13 cellular contexts compared by ENCODE assay signal in the genomic region with DNA sequence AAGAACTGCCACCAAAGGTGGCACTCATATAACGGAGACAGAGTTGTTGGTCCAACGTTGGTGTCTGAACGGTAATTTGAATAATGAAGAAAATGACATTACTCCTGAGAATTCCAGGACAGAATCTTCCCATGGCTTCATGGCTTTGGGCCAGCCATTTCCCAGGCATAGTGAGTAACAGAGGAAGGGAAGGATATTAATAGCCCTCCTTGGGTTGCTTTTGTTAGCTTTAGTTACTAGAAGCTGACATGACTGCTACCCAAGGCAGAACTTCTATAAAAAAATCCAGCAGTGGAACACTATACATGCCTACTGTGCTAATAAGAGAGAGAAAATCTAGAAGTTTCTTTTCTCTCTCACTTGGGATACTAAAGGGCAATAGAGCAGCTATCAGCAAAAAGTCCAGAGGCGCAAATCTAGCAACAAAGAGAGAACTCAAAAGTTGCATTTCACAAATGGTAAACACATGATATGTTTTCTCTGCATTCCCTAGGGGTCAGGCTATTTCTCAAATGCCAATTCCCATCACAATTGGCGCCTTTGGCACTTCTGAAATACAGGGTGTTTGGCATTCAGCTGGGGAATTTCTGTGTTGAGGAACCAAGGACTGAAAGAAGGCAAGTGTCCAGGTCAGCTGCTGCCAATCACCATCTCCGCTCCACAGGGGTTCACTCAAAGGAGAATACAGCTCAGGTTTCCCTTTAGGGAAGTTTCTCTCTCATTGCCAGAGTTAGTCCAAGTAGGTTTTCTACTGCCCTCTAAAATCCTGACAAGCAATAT.
DNase-seq lines count a peak whose midpoint lies in the region; ATAC-seq, FAIRE-seq and TF ChIP-seq lines count a peak whose summit lies in the region.
"Had no signal": no experiment of that assay in that cellular context is flagged by ENCODE, and none has a peak within 500 bp of the region (broad histone marks: within the 10 kb centered on the region; RNA-seq: fewer than 3 reads in every experiment).

No MANE protein-coding gene starts in this region.

- dilution Hi-C loops in endothelial cell of umbilical vein (cut with MboI; ENCODE audit: extremely low pct_ligation_motif_present, low sequenced_read_pairs): no loop called here

- no TSS peak for BruUV-seq in endothelial cell of umbilical vein (replicated peaks; lab: Mats Ljungman, UMichigan)

- H3F3A ChIP-seq in MM.1S (ENCODE audit: insufficient read depth, low read length): no peaks in the 10 kb centered on the region

- H3K9ac ChIP-seq in endothelial cell of umbilical vein (replicated peaks; ENCODE audit: extremely low read depth, insufficient read depth, low read length) (no peak overlapping the region), MM.1S (ENCODE audit: low read length) (no peak overlapping the region)

- H3K4me1 ChIP-seq in endothelial cell of umbilical vein (ENCODE audit: control insufficient read depth, extremely low read depth, insufficient read depth, low read length) (no peaks in the 10 kb centered on the region), testis (no peaks in the 10 kb centered on the region), MM.1S (ENCODE audit: low read length) (no peaks in the 10 kb centered on the region)

- H3K9me3 ChIP-seq in endothelial cell of umbilical vein (replicated peaks; ENCODE audit: control insufficient read depth, insufficient read depth, low read length): no peaks in the 10 kb centered on the region
- no peaks in the 10 kb centered on the region for H3K9me3 ChIP-seq in testis
- no peaks in the 10 kb centered on the region for H3K9me3 ChIP-seq in MM.1S (replicated peaks; ENCODE audit: insufficient read depth, low read length)

- no peaks in the 10 kb centered on the region for H4K20me1 ChIP-seq in endothelial cell of umbilical vein (replicated peaks; ENCODE audit: control insufficient read depth, extremely low read depth, insufficient read depth, low read length)
- no peaks in the 10 kb centered on the region for H4K20me1 ChIP-seq in MM.1S (ENCODE audit: insufficient read depth, low read length)

- FAIRE-seq in endothelial cell of umbilical vein (lab: Jason Lieb, UNC): no peak
- FAIRE-seq: D721Med had no signal

- H3K27me3 ChIP-seq in endothelial cell of umbilical vein (ENCODE audit: control insufficient read depth in 2 of 2, insufficient read depth in 2 of 2, low read length in 2 of 2): no peaks in the 10 kb centered on the region
- H3K27me3 ChIP-seq in testis: no peaks in the 10 kb centered on the region
- no peaks in the 10 kb centered on the region for H3K27me3 ChIP-seq in MM.1S (replicated peaks; ENCODE audit: insufficient read depth, low read length)

- H3K36me3 ChIP-seq in endothelial cell of umbilical vein (ENCODE audit: control insufficient read depth in 2 of 2, extremely low read depth in 1 of 2, insufficient read depth in 2 of 2, low read length in 2 of 2) (no peaks in the 10 kb centered on the region), testis (ENCODE audit: low read depth, missing control alignments) (no peaks in the 10 kb centered on the region), MM.1S (replicated peaks; ENCODE audit: insufficient read depth, low read length) (no peaks in the 10 kb centered on the region)

- TF ChIP-seq CTCF in endothelial cell of umbilical vein (IDR thresholded peaks at IDR 0.05; ENCODE audit: extremely low read depth in 1 of 2, insufficient read depth in 1 of 2, low read depth in 1 of 2, low read length in 2 of 2) (no peak), testis (IDR thresholded peaks at IDR 0.05) (no peak), MM.1S (IDR thresholded peaks at IDR 0.05; ENCODE audit: low read length) (no peak), RWPE1 (conservative IDR thresholded peaks at IDR 0.05; ENCODE audit: low read depth) (no peak)

- POLR2A ChIA-PET in endothelial cell of umbilical vein (lab: Charles Lee) (no interaction called here), RWPE1 (lab: Yijun Ruan, JAX; ENCODE audit: low non-redundant PET) (no interaction called here)

- WGBS in testis, 2 donors: 76 to 77% methylated on average over 6 of the region's 6 CpGs

- H3K27ac ChIP-seq in endothelial cell of umbilical vein (ENCODE audit: insufficient read depth, low read depth, low read length) (no peak overlapping the region), testis (no peak overlapping the region), MM.1S (ENCODE audit: low read length) (no peak overlapping the region), RWPE1 (no peak overlapping the region)

- H3K9me2 ChIP-seq in MM.1S (replicated peaks; ENCODE audit: insufficient read depth, low read length): no peaks in the 10 kb centered on the region

- H3K9me1 ChIP-seq in endothelial cell of umbilical vein (replicated peaks; ENCODE audit: control insufficient read depth, extremely low read depth, insufficient read depth, low read length): no peaks in the 10 kb centered on the region

- intact Hi-C loops in endothelial cell of umbilical vein (cut with micrococcal nuclease): no loop called here
- intact Hi-C loops in testis (cut with DNase I; ENCODE audit: low total_unique reads): no loop called here

- H2AFZ ChIP-seq in endothelial cell of umbilical vein (ENCODE audit: low read depth, low read length) (no peak overlapping the region), MM.1S (ENCODE audit: low read length) (no peak overlapping the region)

- ATAC-seq in GM18868 (IDR thresholded peaks at IDR 0.05; ENCODE audit: unreplicated experiment): no peak
- ATAC-seq: activated CD8-positive, alpha-beta T cell treated with anti-CD3 and anti-CD28 coated beads for 36 hours had no signal

- H3K4me2 ChIP-seq in endothelial cell of umbilical vein (ENCODE audit: insufficient read depth, low read length): no peak overlapping the region
- H3K4me2 ChIP-seq in MM.1S (ENCODE audit: low read depth, low read length): no peak overlapping the region

- TF ChIP-seq POLR2A in endothelial cell of umbilical vein (IDR thresholded peaks at IDR 0.05; ENCODE audit: low read depth, low read length): no peak
- no peak for TF ChIP-seq POLR2A in testis (IDR thresholded peaks at IDR 0.05)

- H3K4me3 ChIP-seq in endothelial cell of umbilical vein (replicated peaks in 1 of 3; ENCODE audit: insufficient read depth in 1 of 3, low read depth in 1 of 3, low read length in 3 of 3) (no peak overlapping the region), testis (no peak overlapping the region), MM.1S (ENCODE audit: low read length) (no peak overlapping the region)

- CTCF ChIA-PET in endothelial cell of umbilical vein (lab: Charles Lee): interaction anchor here (1.2 kb wide), 1 partner anchor 35 kb away, joined by 3 read pairs; no protein-coding TSS in a partner anchor
- CTCF ChIA-PET in RWPE1 (lab: Yijun Ruan, JAX): no interaction called here

- H3K79me2 ChIP-seq in endothelial cell of umbilical vein (ENCODE audit: control insufficient read depth, insufficient read depth, low read length): no peaks in the 10 kb centered on the region
- H3K79me2 ChIP-seq in MM.1S (ENCODE audit: low read length): no peaks in the 10 kb centered on the region

- DNase-seq in A172 (ENCODE audit: low spot score) (peak; percentile 50), NCI-H446 (lab: John Stamatoyannopoulos, UW) (peak; percentile 70 to 82), endothelial cell of umbilical vein (ENCODE audit: low read depth, low spot score) (peak; percentile 67), myocyte (ENCODE audit: low read depth) (peak; percentile 62), testis (no peak), MM.1S (no peak), RWPE1 (ENCODE audit: low spot score) (no peak)
- DNase-seq: activated CD8-positive, alpha-beta T cell treated with anti-CD3 and anti-CD28 coated beads for 36 hours; activated effector memory CD4-positive, alpha-beta T cell treated with anti-CD3 and anti-CD28 coated beads, Interleukin-2, amount 50 U/mL, for 16 hours; NCI-H1436 treated with DMSO at 0.1 percent for 48 hours; NCI-H748 treated with DMSO at 0.1 percent for 48 hours had no signal

TF ChIP-seq in endothelial cell of umbilical vein, 7 proteins besides CTCF, POLR2A, EP300 and RAD21:
- TF ChIP-seq, protein P1, sequence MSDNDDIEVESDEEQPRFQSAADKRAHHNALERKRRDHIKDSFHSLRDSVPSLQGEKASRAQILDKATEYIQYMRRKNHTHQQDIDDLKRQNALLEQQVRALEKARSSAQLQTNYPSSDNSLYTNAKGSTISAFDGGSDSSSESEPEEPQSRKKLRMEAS (IDR thresholded peaks at IDR 0.05; ENCODE audit: insufficient read depth, insufficient read length): no peak
- TF ChIP-seq EZH2 (IDR thresholded peaks at IDR 0.05; ENCODE audit: borderline replicate concordance, low read depth, low read length, severe bottlenecking): no peak
- no peak for TF ChIP-seq FOS (IDR thresholded peaks at IDR 0.05; ENCODE audit: borderline replicate concordance, insufficient read depth, low read length)
- no peak for TF ChIP-seq GATA2 (IDR thresholded peaks at IDR 0.05; ENCODE audit: insufficient read depth, insufficient read length, low read depth, low read length)
- no peak for TF ChIP-seq MYC (IDR thresholded peaks at IDR 0.05; ENCODE audit: low read depth, low read length)
- no peak for TF ChIP-seq JUN (IDR thresholded peaks at IDR 0.05; ENCODE audit: borderline replicate concordance, insufficient read depth, insufficient read length, low read depth)
- TF ChIP-seq POLR2AphosphoS5 (IDR thresholded peaks at IDR 0.05; ENCODE audit: insufficient read depth, low read depth, low read length): no peak

Comparison
In these comparisons a context has a peak if more than half of its experiments do, and no peak if none do; other contexts are left out.
1. DNase-seq: peak in A172 (single experiment), NCI-H446 (2 of 2), endothelial cell of umbilical vein (single experiment) and myocyte (single experiment); none in testis (single experiment), MM.1S (single experiment) and RWPE1 (single experiment).